In genomic region chr13:76296751-76297150, GRCh38 we compare ENCODE assay signal across 17 cellular contexts.
DNase-seq lines count a peak whose midpoint lies in the region; ATAC-seq and TF ChIP-seq lines count a peak whose summit lies in the region.
"Had no signal": no experiment of that assay in that cellular context is flagged by ENCODE, and none has a peak within 500 bp of the region (broad histone marks: within the 10 kb centered on the region; RNA-seq: fewer than 3 reads in every experiment).

No MANE protein-coding gene starts in this region.

- H4K91ac ChIP-seq in trophoblast cell (ENCODE audit: low read depth, low read length): no peak overlapping the region

- TF ChIP-seq CTCF in right atrium auricular region (IDR thresholded peaks at IDR 0.05): no peak

- H3K27me3 ChIP-seq in right atrium auricular region: no peaks in the 10 kb centered on the region
- H3K27me3 ChIP-seq in trophoblast cell (ENCODE audit: insufficient read depth, low read length): no peaks in the 10 kb centered on the region
- H3K27me3 ChIP-seq: BLaER1 treated with 17β-estradiol and CSF1 and Interleukin-3, amounts not matched to agents 10 nM and 100 nM had no signal

- no peak overlapping the region for H3K4ac ChIP-seq in trophoblast cell (ENCODE audit: low read depth, low read length)

- H2BK12ac ChIP-seq in trophoblast cell (ENCODE audit: low read length): no peak overlapping the region

- intact Hi-C loops in left ventricle myocardium superior (cut with micrococcal nuclease): no loop called here

- WGBS in trophoblast cell (ENCODE audit: extremely low coverage, insufficient coverage, insufficient read length): no CpG with 5 or more reads among the region's 4 CpGs

- H3K23ac ChIP-seq in trophoblast cell (ENCODE audit: low read length): no peak overlapping the region

- no peaks in the 10 kb centered on the region for H3K9me3 ChIP-seq in right atrium auricular region
- H3K9me3 ChIP-seq in trophoblast cell (ENCODE audit: insufficient read depth, low read depth, low read length): peaks cover 3% of the 10 kb centered on the region
- H3K9me3 ChIP-seq: Caco-2 had no signal

- H3K4me2 ChIP-seq in trophoblast cell (ENCODE audit: low read length): no peak overlapping the region
- H3K4me2 ChIP-seq: BLaER1 treated with 17β-estradiol and CSF1 and Interleukin-3, amounts not matched to agents 10 nM and 100 nM had no signal

- no peak overlapping the region for H3K18ac ChIP-seq in trophoblast cell (ENCODE audit: low read length)

- H2BK120ac ChIP-seq in trophoblast cell (ENCODE audit: insufficient read depth, low read length, poor library complexity): no peak overlapping the region

- H2BK5ac ChIP-seq in trophoblast cell (ENCODE audit: low read depth, low read length, poor library complexity): no peak overlapping the region

- no peaks in the 10 kb centered on the region for H3K4me1 ChIP-seq in right atrium auricular region
- no peaks in the 10 kb centered on the region for H3K4me1 ChIP-seq in trophoblast cell (ENCODE audit: control insufficient read depth in 1 of 2, insufficient read depth in 2 of 2, low read length in 2 of 2)
- H3K4me1 ChIP-seq: BLaER1 treated with 17β-estradiol and CSF1 and Interleukin-3, amounts not matched to agents 10 nM and 100 nM; Caco-2 had no signal

- H2AFZ ChIP-seq in trophoblast cell (ENCODE audit: insufficient read depth, low read length, poor library complexity): no peak overlapping the region

- ATAC-seq in left ventricle myocardium superior: peak; percentile 26
- ATAC-seq: CD8-positive, alpha-beta T cell had no signal

- no peak overlapping the region for H3K9ac ChIP-seq in trophoblast cell (ENCODE audit: low read length)
- H3K9ac ChIP-seq: BLaER1 treated with 17β-estradiol and CSF1 and Interleukin-3, amounts not matched to agents 10 nM and 100 nM had no signal

- DNase-seq in NCI-H524 (lab: John Stamatoyannopoulos, UW) (peak; percentile 36 to 58), NCI-H524 treated with DMSO at 0.1 percent for 48 hours (lab: John Stamatoyannopoulos, UW) (no peak), left ventricle myocardium superior (no peak), right atrium auricular region (ENCODE audit: low spot score) (no peak), trophoblast cell (peak; percentile 69 to 92), AG08395 (ENCODE audit: low spot score) (no peak)
- DNase-seq: 8988T; ACHN; AML-193; Caco-2; Calu3; CD4-positive, alpha-beta T cell; CD8-positive, alpha-beta T cell; DMS79 treated with DMSO at 0.1 percent for 48 hours; GF-D8 had no signal

- no peaks in the 10 kb centered on the region for H3K79me2 ChIP-seq in trophoblast cell (ENCODE audit: control insufficient read depth, insufficient read depth, low read length, poor library complexity)

- H3K4me3 ChIP-seq in right atrium auricular region (no peak overlapping the region), trophoblast cell (ENCODE audit: low read depth, low read length) (no peak overlapping the region)
- H3K4me3 ChIP-seq: BLaER1 treated with 17β-estradiol and CSF1 and Interleukin-3, amounts not matched to agents 10 nM and 100 nM had no signal

- H4K12ac ChIP-seq in trophoblast cell (ENCODE audit: low read depth, low read length): no peak overlapping the region

- no peak overlapping the region for H3K27ac ChIP-seq in right atrium auricular region
- H3K27ac ChIP-seq in trophoblast cell (ENCODE audit: low read depth, low read length): no peak overlapping the region
- H3K27ac ChIP-seq: BLaER1 treated with 17β-estradiol and CSF1 and Interleukin-3, amounts not matched to agents 10 nM and 100 nM; C4-2B had no signal

- H3K79me1 ChIP-seq in trophoblast cell (ENCODE audit: low read length): no peaks in the 10 kb centered on the region

- H3K14ac ChIP-seq in trophoblast cell (ENCODE audit: low read length): no peak overlapping the region

- H3K36me3 ChIP-seq in right atrium auricular region (no peaks in the 10 kb centered on the region), trophoblast cell (ENCODE audit: control insufficient read depth in 1 of 2, insufficient read depth in 2 of 2, low read length in 2 of 2) (no peaks in the 10 kb centered on the region)
- H3K36me3 ChIP-seq: BLaER1 treated with 17β-estradiol and CSF1 and Interleukin-3, amounts not matched to agents 10 nM and 100 nM had no signal

- no peak overlapping the region for H2AK5ac ChIP-seq in trophoblast cell (ENCODE audit: low read length)

- H4K8ac ChIP-seq in trophoblast cell (ENCODE audit: low read depth, low read length): no peak overlapping the region

Comparison
In these comparisons a context has a peak if more than half of its experiments do, and no peak if none do; other contexts are left out.
1. DNase-seq: peak in NCI-H524 (2 of 2) and trophoblast cell (2 of 2); none in NCI-H524 treated with DMSO at 0.1 percent for 48 hours (single experiment), left ventricle myocardium superior (single experiment), right atrium auricular region (single experiment) and AG08395 (single experiment).